ENCODE assay signal across 24 cellular contexts in genomic region chr1:12372180-12372579, GRCh38.
"Had no signal": no experiment of that assay in that cellular context is flagged by ENCODE, and none has a peak within 500 bp of the region (broad histone marks: within the 10 kb centered on the region; RNA-seq: fewer than 3 reads in every experiment).

No MANE protein-coding gene starts in this region.

- H3K27me3 Mint-ChIP-seq: naive B cell had no signal

- H3K9me3 ChIP-seq: left ventricle myocardium inferior, lower lobe of right lung, neutrophil, psoas muscle, right lobe of liver, tibial artery, upper lobe of left lung, uterus had no signal

- H3K4me3 Mint-ChIP-seq: endodermal cell, naive B cell, nephron progenitor cell had no signal

- DNase-seq: effector CD4-positive, alpha-beta T cell; endodermal cell; erythroblast; foreskin melanocyte; head of caudate nucleus; kidney; left cardiac atrium; left ventricle myocardium inferior; lower lobe of right lung; mesenchymal stem cell; naive B cell; nephron progenitor cell; psoas muscle; retina; right lobe of liver; stimulated activated CD4-positive, alpha-beta T cell treated with anti-CD3 and anti-CD28 coated beads, Interleukin-2, amount 100 ng/mL, for 24 hours; stimulated activated CD4-positive, alpha-beta T cell treated with anti-CD3 and anti-CD28 coated beads, Interleukin-4, amount 100 ng/mL, for 4 hours; stimulated activated naive CD4-positive, alpha-beta T cell treated with Interleukin-2 at 50 U/mL for 16 hours; tibial artery; upper lobe of left lung; uterus had no signal

- H3K36me3 ChIP-seq: uterus had no signal

- ATAC-seq: left cardiac atrium, lower lobe of right lung, psoas muscle, right lobe of liver had no signal

- H3K27ac ChIP-seq: coronary artery, hepatocyte, left ventricle myocardium inferior, lower lobe of right lung, neutrophil, psoas muscle, right lobe of liver, tibial artery, upper lobe of left lung, uterus had no signal

- H3K9me3 Mint-ChIP-seq: endodermal cell, naive B cell, nephron progenitor cell had no signal

- H3K27me3 ChIP-seq: hepatocyte, neutrophil, right lobe of liver, tibial artery, upper lobe of left lung, uterus had no signal

- H3K27ac Mint-ChIP-seq: endodermal cell, nephron progenitor cell had no signal

- H3K4me3 ChIP-seq: coronary artery, hepatocyte, left ventricle myocardium inferior, lower lobe of right lung, psoas muscle, right lobe of liver, tibial artery, upper lobe of left lung, uterus had no signal

- H3K4me1 ChIP-seq: psoas muscle, uterus had no signal
